36 cellular contexts compared by ENCODE assay signal in genomic region chr16:11465675-11466074, GRCh38.
"Had no signal": no experiment of that assay in that cellular context is flagged by ENCODE, and none has a peak within 500 bp of the region (broad histone marks: within the 10 kb centered on the region; RNA-seq: fewer than 3 reads in every experiment).

No MANE protein-coding gene starts in this region.

- H3K4me1 Mint-ChIP-seq: activated B cell treated with CpG ODN at 0.5 μM for 24 hours; activated CD4-positive, alpha-beta T cell treated with anti-CD3 and anti-CD28 coated beads, Interleukin-2, amount 10 ng/mL, durations not matched to agents 24 days and 14 days; activated naive CD8-positive, alpha-beta T cell treated with anti-CD3 and anti-CD28 coated beads for 36 hours; activated T-helper 17 cell treated with anti-CD3 and anti-CD28 coated beads, Interleukin-2, amount 50 U/mL, for 72 hours had no signal

- H3K9me3 ChIP-seq: adrenal gland, body of pancreas, breast epithelium had no signal

- H3K27ac Mint-ChIP-seq: activated B cell treated with CpG ODN at 0.5 μM for 24 hours; activated CD4-positive, alpha-beta memory T cell treated with anti-CD3 and anti-CD28 coated beads for 36 hours; activated CD4-positive, alpha-beta T cell treated with anti-CD3 and anti-CD28 coated beads, Interleukin-2, amount 10 ng/mL, durations not matched to agents 24 days and 14 days; activated CD8-positive, alpha-beta T cell treated with anti-CD3 and anti-CD28 coated beads for 36 hours; activated naive CD4-positive, alpha-beta T cell treated with anti-CD3 and anti-CD28 coated beads for 36 hours; activated naive CD4-positive, alpha-beta T cell treated with anti-CD3 and anti-CD28 coated beads, Interleukin-2, amount 50 U/mL, for 72 hours; activated naive CD8-positive, alpha-beta T cell treated with anti-CD3 and anti-CD28 coated beads for 36 hours; activated T-cell treated with anti-CD3 and anti-CD28 coated beads, Interleukin-2, amount 50 U/mL, for 72 hours; activated T-helper 1 cell treated with anti-CD3 and anti-CD28 coated beads, Interleukin-12 subunit alpha, Interleukin-12 subunit beta, Interleukin-2, Interleukin-4 antibody, amounts not matched to agents 30 ng/mL and 10 ng/mL and 1 ng/mL, durations not matched to agents 14 hours and 24 hours and 36 hours; activated T-helper 17 cell treated with anti-CD3 and anti-CD28 coated beads, Interleukin-2, amount 50 U/mL, for 72 hours; T-helper 1 cell treated with Interleukin-12 subunit alpha and Interleukin-12 subunit beta and Interleukin-4 antibody, amounts not matched to agents 30 μg/mL and 1 μg/mL, for 36 hours; T-helper 2 cell treated with Interferon-gamma antibody and Interleukin-4, amounts not matched to agents 5 μg/mL and 100 μg/mL, for 36 hours had no signal

- H3K36me3 Mint-ChIP-seq: activated CD4-positive, alpha-beta memory T cell treated with anti-CD3 and anti-CD28 coated beads for 36 hours; activated naive CD4-positive, alpha-beta T cell treated with anti-CD3 and anti-CD28 coated beads, Interleukin-2, amount 50 U/mL, for 72 hours; activated naive CD8-positive, alpha-beta T cell treated with anti-CD3 and anti-CD28 coated beads for 36 hours had no signal

- ATAC-seq: activated CD8-positive, alpha-beta T cell treated with anti-CD3 and anti-CD28 coated beads for 36 hours; activated naive CD4-positive, alpha-beta T cell treated with anti-CD3 and anti-CD28 coated beads, Interleukin-2, amount 50 U/mL, for 72 hours; activated T-cell treated with anti-CD3 and anti-CD28 coated beads, Interleukin-2, amount 50 U/mL, for 4 hours; activated T-cell treated with anti-CD3 and anti-CD28 coated beads, Interleukin-2, amount 50 U/mL, for 72 hours; activated T-helper 17 cell treated with anti-CD3 and anti-CD28 coated beads, Interleukin-2, amount 50 U/mL, for 72 hours; body of pancreas had no signal

- FAIRE-seq: astrocyte, TTC549 had no signal

- H3K27ac ChIP-seq: adrenal gland, body of pancreas, brain microvascular endothelial cell, breast epithelium, VCaP had no signal

- H3K27me3 Mint-ChIP-seq: activated B cell treated with CpG ODN at 0.5 μM for 24 hours; activated CD4-positive, alpha-beta memory T cell treated with anti-CD3 and anti-CD28 coated beads for 36 hours; activated CD8-positive, alpha-beta T cell treated with anti-CD3 and anti-CD28 coated beads for 36 hours; activated naive CD8-positive, alpha-beta T cell treated with anti-CD3 and anti-CD28 coated beads for 36 hours; activated T-helper 17 cell treated with anti-CD3 and anti-CD28 coated beads, Interleukin-2, amount 50 U/mL, for 72 hours had no signal

- DNase-seq: activated B cell treated with CpG ODN at 0.5 μM for 24 hours; activated CD4-positive, alpha-beta memory T cell treated with anti-CD3 and anti-CD28 coated beads for 36 hours; activated CD4-positive, alpha-beta T cell treated with anti-CD3 and anti-CD28 coated beads for 4 hours; activated CD4-positive, alpha-beta T cell treated with anti-CD3 and anti-CD28 coated beads, Interleukin-2, amount 10 ng/mL, durations not matched to agents 24 days and 14 days; activated CD4-positive, alpha-beta T cell treated with anti-CD3 and anti-CD28 coated beads, Interleukin-2, amount 50 U/mL, for 1 hour; activated CD4-positive, alpha-beta T cell treated with anti-CD3 and anti-CD28 coated beads, Interleukin-2, amount 50 U/mL, for 4 hours; activated CD4-positive, CD25-positive, alpha-beta regulatory T cell treated with anti-CD3 and anti-CD28 coated beads, Interleukin-2, amount 50 U/mL, for 72 hours; activated CD8-positive, alpha-beta memory T cell treated with anti-CD3 and anti-CD28 coated beads, Interleukin-2, amount 50 U/mL, for 4 hours; activated CD8-positive, alpha-beta T cell treated with anti-CD3 and anti-CD28 coated beads for 36 hours; activated effector memory CD4-positive, alpha-beta T cell treated with anti-CD3 and anti-CD28 coated beads, Interleukin-2, amount 50 U/mL, for 16 hours; activated gamma-delta T cell treated with Interleukin-2 at 50 U/mL for 16 hours; activated naive CD4-positive, alpha-beta T cell; activated naive CD4-positive, alpha-beta T cell treated with anti-CD3 and anti-CD28 coated beads for 36 hours; activated naive CD4-positive, alpha-beta T cell treated with anti-CD3 and anti-CD28 coated beads, Interleukin-2, amount 50 U/mL, for 16 hours; activated naive CD8-positive, alpha-beta T cell treated with anti-CD3 and anti-CD28 coated beads for 36 hours; activated T-cell treated with anti-CD3 and anti-CD28 coated beads for 4 hours; activated T-cell treated with anti-CD3 and anti-CD28 coated beads, Interleukin-2, amount 50 U/mL, for 1 hour; activated T-cell treated with anti-CD3 and anti-CD28 coated beads, Interleukin-2, amount 50 U/mL, for 4 hours; activated T-cell treated with anti-CD3 and anti-CD28 coated beads, Interleukin-2, amount 50 U/mL, for 72 hours; adrenal gland; amniotic stem cell; body of pancreas; brain microvascular endothelial cell; central memory CD4-positive, alpha-beta T cell; T-helper 1 cell; T-helper 2 cell; T-helper 9 cell had no signal

- H3K36me3 ChIP-seq: adrenal gland, brain microvascular endothelial cell, breast epithelium had no signal

- H3K4me3 ChIP-seq: adrenal gland, body of pancreas, breast epithelium had no signal

- H3K9me3 Mint-ChIP-seq: activated B cell treated with CpG ODN at 0.5 μM for 24 hours; activated CD4-positive, alpha-beta memory T cell treated with anti-CD3 and anti-CD28 coated beads for 36 hours; activated CD4-positive, alpha-beta T cell treated with anti-CD3 and anti-CD28 coated beads, Interleukin-2, amount 10 ng/mL, durations not matched to agents 24 days and 14 days; activated CD8-positive, alpha-beta T cell treated with anti-CD3 and anti-CD28 coated beads for 36 hours; activated naive CD4-positive, alpha-beta T cell treated with anti-CD3 and anti-CD28 coated beads for 36 hours; activated naive CD4-positive, alpha-beta T cell treated with anti-CD3 and anti-CD28 coated beads, Interleukin-2, amount 50 U/mL, for 72 hours; activated naive CD8-positive, alpha-beta T cell treated with anti-CD3 and anti-CD28 coated beads for 36 hours; activated T-cell treated with anti-CD3 and anti-CD28 coated beads, Interleukin-2, amount 50 U/mL, for 4 hours; activated T-cell treated with anti-CD3 and anti-CD28 coated beads, Interleukin-2, amount 50 U/mL, for 72 hours; activated T-helper 1 cell treated with anti-CD3 and anti-CD28 coated beads, Interleukin-12 subunit alpha, Interleukin-12 subunit beta, Interleukin-2, Interleukin-4 antibody, amounts not matched to agents 30 ng/mL and 10 ng/mL and 1 ng/mL, durations not matched to agents 14 hours and 24 hours and 36 hours; activated T-helper 17 cell treated with anti-CD3 and anti-CD28 coated beads, Interleukin-2, amount 50 U/mL, for 72 hours; T-helper 1 cell treated with Interleukin-12 subunit alpha and Interleukin-12 subunit beta and Interleukin-4 antibody, amounts not matched to agents 30 μg/mL and 1 μg/mL, for 36 hours; T-helper 2 cell treated with Interferon-gamma antibody and Interleukin-4, amounts not matched to agents 5 μg/mL and 100 μg/mL, for 36 hours had no signal

- H3K27me3 ChIP-seq: adrenal gland, body of pancreas, brain microvascular endothelial cell, breast epithelium had no signal

- H3K4me1 ChIP-seq: adrenal gland, body of pancreas, breast epithelium had no signal

- H3K4me3 Mint-ChIP-seq: activated B cell treated with CpG ODN at 0.5 μM for 24 hours; activated CD4-positive, alpha-beta memory T cell treated with anti-CD3 and anti-CD28 coated beads for 36 hours; activated CD4-positive, alpha-beta T cell treated with anti-CD3 and anti-CD28 coated beads, Interleukin-2, amount 10 ng/mL, durations not matched to agents 24 days and 14 days; activated CD8-positive, alpha-beta T cell treated with anti-CD3 and anti-CD28 coated beads for 36 hours; activated naive CD4-positive, alpha-beta T cell treated with anti-CD3 and anti-CD28 coated beads for 36 hours; activated naive CD8-positive, alpha-beta T cell treated with anti-CD3 and anti-CD28 coated beads for 36 hours; activated T-cell treated with anti-CD3 and anti-CD28 coated beads, Interleukin-2, amount 50 U/mL, for 4 hours; activated T-cell treated with anti-CD3 and anti-CD28 coated beads, Interleukin-2, amount 50 U/mL, for 72 hours; activated T-helper 1 cell treated with anti-CD3 and anti-CD28 coated beads, Interleukin-12 subunit alpha, Interleukin-12 subunit beta, Interleukin-2, Interleukin-4 antibody, amounts not matched to agents 30 ng/mL and 10 ng/mL and 1 ng/mL, durations not matched to agents 14 hours and 24 hours and 36 hours; activated T-helper 17 cell treated with anti-CD3 and anti-CD28 coated beads, Interleukin-2, amount 50 U/mL, for 72 hours; T-helper 1 cell treated with Interleukin-12 subunit alpha and Interleukin-12 subunit beta and Interleukin-4 antibody, amounts not matched to agents 30 μg/mL and 1 μg/mL, for 36 hours; T-helper 2 cell treated with Interferon-gamma antibody and Interleukin-4, amounts not matched to agents 5 μg/mL and 100 μg/mL, for 36 hours had no signal
